ENCODE assay signal across 1 cellular context in genomic region chr12:57864382-57864781, GRCh38.
TF ChIP-seq lines count a peak whose summit lies in the region.

No MANE protein-coding gene starts in this region.

TF ChIP-seq in H1, 55 proteins besides CTCF, POLR2A, EP300 and RAD21:
- TF ChIP-seq MAX (IDR thresholded peaks at IDR 0.05) (peak; percentile 59; the same call in 1 of the 2 replicates), KDM4A (IDR thresholded peaks at IDR 0.05; ENCODE audit: low read depth, low read length, severe bottlenecking) (peak; percentile 11), GABPA (IDR thresholded peaks at IDR 0.05; ENCODE audit: borderline replicate concordance, insufficient read depth, low read length) (no peak)
